ENCODE assay signal across 13 cellular contexts in genomic region chr19:52464798-52465470, GRCh38. TPM values are rescaled to one million over a fixed set of nuclear protein-coding genes. Genes with fewer than 3 reads are reported as not detected.
A peak's percentile ranks its signal among the peaks of the same experiment; 100 is the strongest.
DNase-seq lines count a peak whose midpoint lies in the region; ATAC-seq and TF ChIP-seq lines count a peak whose summit lies in the region.
"Had no signal": no experiment of that assay in that cellular context is flagged by ENCODE, and none has a peak within 500 bp of the region (broad histone marks: within the 10 kb centered on the region; RNA-seq: fewer than 3 reads in every experiment).

No MANE protein-coding gene starts in this region.

- H4K20me1 ChIP-seq in DND-41 (ENCODE audit: insufficient read depth, low read length), result no peaks in the 10 kb centered on the region

- no peak overlapping the region for H3K4me3 ChIP-seq in DND-41 (ENCODE audit: low read depth in 1 of 2, low read length in 2 of 2)
- no peak overlapping the region for H3K4me3 ChIP-seq in NB4 (ENCODE audit: low read depth, low read length)
- H3K4me3 ChIP-seq in muscle layer of duodenum (ENCODE audit: low read depth in 1 of 2, low read length in 2 of 2), result peak overlapping the region; percentile 33 to 50
- H3K4me3 ChIP-seq: tibial nerve had no signal

- H3K9me3 ChIP-seq in DND-41 (ENCODE audit: insufficient read depth, low read length, severe bottlenecking), result peaks cover 12% of the 10 kb centered on the region
- peaks cover 29 to 86% of the 10 kb centered on the region in 2 donors for H3K9me3 ChIP-seq in muscle layer of duodenum (ENCODE audit: control insufficient read depth in 1 of 2, low read length in 2 of 2)

- DNase-seq in DND-41 (peak; percentile 61), NB4 (ENCODE audit: low read depth) (peak; percentile 57), RPMI8226 (peak; percentile 67), left ventricle myocardium superior (no peak), medulla oblongata (ENCODE audit: extremely low spot score) (no peak)
- DNase-seq in activated CD4-positive, alpha-beta T cell treated with anti-CD3 and anti-CD28 coated beads, Interleukin-2, amount 50 U/mL, for 1 hour, result no peak
- DNase-seq: activated naive CD8-positive, alpha-beta T cell treated with anti-CD3 and anti-CD28 coated beads, Interleukin-2, amount 10 ng/mL, durations not matched to agents 7 days and 5 days; DMS79 treated with DMSO at 0.1 percent for 48 hours; NCI-H524 treated with DMSO at 0.1 percent for 48 hours; T-helper 2 cell had no signal

- intact Hi-C loops in left ventricle myocardium superior (cut with micrococcal nuclease), result no loop called here

- H3K4me2 ChIP-seq in DND-41 (ENCODE audit: insufficient read depth, low read length), result no peak overlapping the region

- H3K27ac ChIP-seq in DND-41 (ENCODE audit: low read length) (no peak overlapping the region), muscle layer of duodenum (ENCODE audit: low read length) (no peak overlapping the region)
- H3K27ac ChIP-seq: tibial nerve had no signal

- no peak for TF ChIP-seq POLR2A in NB4 (IDR thresholded peaks at IDR 0.05; ENCODE audit: extremely low read depth, insufficient read length)

- 0 out of 2 replicates have a peak, but pooled peaks cover 3% of the 10 kb centered on the region for H3K4me1 ChIP-seq in DND-41 (ENCODE audit: insufficient read depth, low read length)
- H3K4me1 ChIP-seq in muscle layer of duodenum (ENCODE audit: control insufficient read depth in 1 of 2, insufficient read depth in 2 of 2, low read length in 2 of 2), result no peaks in the 10 kb centered on the region
- H3K4me1 ChIP-seq: tibial nerve had no signal

- ATAC-seq in DND-41 (ENCODE audit: insufficient read depth, low read depth), result peak; percentile 35; the same call in 1 of the 3 replicates
- no peak for ATAC-seq in left ventricle myocardium superior
- no peak for ATAC-seq in HG02840 (IDR thresholded peaks at IDR 0.05; ENCODE audit: low FRiP score, unreplicated experiment)

- no peaks in the 10 kb centered on the region for H3K27me3 ChIP-seq in DND-41 (ENCODE audit: insufficient read depth, low read length, poor library complexity)
- H3K27me3 ChIP-seq in muscle layer of duodenum (ENCODE audit: low read depth, low read length), result no peaks in the 10 kb centered on the region
- H3K27me3 ChIP-seq: tibial nerve had no signal

- no peak overlapping the region; the same call in 1 of the 2 replicates for H2AFZ ChIP-seq in DND-41 (ENCODE audit: low read depth, low read length)

- H3K9ac ChIP-seq in DND-41 (ENCODE audit: low read depth, low read length), result no peak overlapping the region

- H3K79me2 ChIP-seq in DND-41 (ENCODE audit: insufficient read depth, low read length), result no peaks in the 10 kb centered on the region

- TF ChIP-seq CTCF in DND-41 (IDR thresholded peaks at IDR 0.05; ENCODE audit: borderline replicate concordance, extremely low read depth, low read length, poor library complexity, severe bottlenecking) (peak; percentile 66), NB4 (IDR thresholded peaks at IDR 0.05; ENCODE audit: low read depth, low read length) (peak; percentile 19)

- H3K36me3 ChIP-seq in DND-41 (ENCODE audit: insufficient read depth, low read length), result no peaks in the 10 kb centered on the region
- H3K36me3 ChIP-seq in muscle layer of duodenum (ENCODE audit: control insufficient read depth in 1 of 2, insufficient read depth in 2 of 2, low read length in 2 of 2), result peaks cover 0 to 50% of the 10 kb centered on the region in 2 donors

RNA-seq across cellular contexts. Expression of gene ZNF578, which starts 11.6 kb away (rescaled TPM):
- 2.2 TPM for total RNA-seq in left ventricle myocardium superior

RNA-seq across cellular contexts. Expression of gene ZNF534, which starts 36.0 kb away (rescaled TPM):
- total RNA-seq in left ventricle myocardium superior, result 0.57 TPM
- total RNA-seq: activated naive CD8-positive, alpha-beta T cell treated with anti-CD3 and anti-CD28 coated beads, Interleukin-2, amount 10 ng/mL, durations not matched to agents 7 days and 5 days had no signal

Comparison
In these comparisons a context has a peak if more than half of its experiments do, and no peak if none do; other contexts are left out.
1. DNase-seq: peak in DND-41 (single experiment), NB4 (single experiment) and RPMI8226 (single experiment); none in left ventricle myocardium superior (single experiment), activated CD4-positive, alpha-beta T cell treated with anti-CD3 and anti-CD28 coated beads, Interleukin-2, amount 50 U/mL, for 1 hour (single experiment) and medulla oblongata (single experiment).
2. H3K4me3 ChIP-seq: peak in muscle layer of duodenum (2 of 2); none in DND-41 (0 of 2) and NB4 (single experiment).